In the genomic region with DNA sequence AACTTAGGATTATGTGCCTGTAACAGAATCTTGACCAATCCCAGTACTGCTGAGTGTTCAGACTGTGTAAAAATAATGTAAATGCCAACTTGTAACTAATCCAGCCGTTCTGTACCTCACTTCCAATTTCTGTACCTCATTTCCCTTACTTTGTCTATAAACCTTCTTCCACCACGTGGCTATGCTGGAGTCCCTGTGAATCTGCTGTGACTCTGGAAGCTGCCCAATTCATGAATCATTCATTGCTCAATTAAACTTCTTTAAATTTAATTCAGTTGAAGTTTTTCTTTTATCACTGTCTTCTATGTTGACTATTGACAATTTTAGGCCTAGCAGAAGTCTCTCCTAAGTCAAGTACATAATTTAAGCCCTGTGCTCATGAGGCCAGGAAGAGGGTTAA, we compare ENCODE assay signal across 1 cellular context.
TF ChIP-seq lines count a peak whose summit lies in the region.

No MANE protein-coding gene starts in this region.

TF ChIP-seq in HEK293, 187 proteins besides CTCF, POLR2A, EP300 and RAD21:
- TF ChIP-seq ZNF211 (tag by site-specific recombination; IDR thresholded peaks at IDR 0.05; ENCODE audit: low read depth) (no peak), ZNF768 (tag by site-specific recombination; IDR thresholded peaks at IDR 0.05) (no peak), ZNF549 (tag by site-specific recombination; IDR thresholded peaks at IDR 0.05) (peak; percentile 96), MYNN (tag by site-specific recombination; IDR thresholded peaks at IDR 0.05; ENCODE audit: borderline replicate concordance) (no peak), KLF16 (tag by site-specific recombination; IDR thresholded peaks at IDR 0.05) (no peak), ZBTB21 (tag by site-specific recombination; IDR thresholded peaks at IDR 0.05) (no peak)
- TF ChIP-seq, protein P1, sequence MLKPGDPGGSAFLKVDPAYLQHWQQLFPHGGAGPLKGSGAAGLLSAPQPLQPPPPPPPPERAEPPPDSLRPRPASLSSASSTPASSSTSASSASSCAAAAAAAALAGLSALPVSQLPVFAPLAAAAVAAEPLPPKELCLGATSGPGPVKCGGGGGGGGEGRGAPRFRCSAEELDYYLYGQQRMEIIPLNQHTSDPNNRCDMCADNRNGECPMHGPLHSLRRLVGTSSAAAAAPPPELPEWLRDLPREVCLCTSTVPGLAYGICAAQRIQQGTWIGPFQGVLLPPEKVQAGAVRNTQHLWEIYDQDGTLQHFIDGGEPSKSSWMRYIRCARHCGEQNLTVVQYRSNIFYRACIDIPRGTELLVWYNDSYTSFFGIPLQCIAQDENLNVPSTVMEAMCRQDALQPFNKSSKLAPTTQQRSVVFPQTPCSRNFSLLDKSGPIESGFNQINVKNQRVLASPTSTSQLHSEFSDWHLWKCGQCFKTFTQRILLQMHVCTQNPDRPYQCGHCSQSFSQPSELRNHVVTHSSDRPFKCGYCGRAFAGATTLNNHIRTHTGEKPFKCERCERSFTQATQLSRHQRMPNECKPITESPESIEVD (tag by site-specific recombination; IDR thresholded peaks at IDR 0.05), result peak; percentile 18; the same call in 1 of the 2 replicates
TF ChIP-seq in HEK293: peak in this region for 2.
